ENCODE assay signal across 8 cellular contexts in genomic region chr20:47677314-47678129, GRCh38.
DNase-seq lines count a peak whose midpoint lies in the region; ATAC-seq and TF ChIP-seq lines count a peak whose summit lies in the region.

No MANE protein-coding gene starts in this region.

- H3K27me3 Mint-ChIP-seq in MCF 10A (ENCODE audit: insufficient read depth, unreplicated experiment): no peaks in the 10 kb centered on the region

- no peak overlapping the region for H3K27ac Mint-ChIP-seq in MCF 10A (ENCODE audit: low read depth, unreplicated experiment)

- CTCF ChIA-PET in MCF 10A (lab: Yijun Ruan, JAX): interaction anchor here (0.5 to 6.2 kb wide), 36 partner anchors 9 to 1528 kb away, joined by 3 to 97 read pairs (median 4); no protein-coding TSS in a partner anchor

- BruUV-seq in MCF 10A (replicated peaks; lab: Mats Ljungman, UMichigan): no TSS peak

- H3K9me3 Mint-ChIP-seq in MCF 10A (ENCODE audit: unreplicated experiment): no peaks in the 10 kb centered on the region

- peak; percentile 19 for DNase-seq in NCI-H1436 (lab: John Stamatoyannopoulos, UW)
- DNase-seq in NCI-H1436 treated with DMSO at 0.1 percent for 48 hours (lab: John Stamatoyannopoulos, UW): no peak
- peak; percentile 62 for DNase-seq in NCI-H146 (lab: John Stamatoyannopoulos, UW)
- DNase-seq in MCF 10A (ENCODE audit: unreplicated experiment): peak; percentile 60
- peak; percentile 19 for DNase-seq in medulla oblongata (ENCODE audit: extremely low spot score)
- DNase-seq in stimulated activated CD8-positive, alpha-beta memory T cell treated with anti-CD3 and anti-CD28 coated beads, Interleukin-4, amount 100 ng/mL, for 48 hours: peak; percentile 82

- no peak for ATAC-seq in HG03342 (IDR thresholded peaks at IDR 0.05; ENCODE audit: unreplicated experiment)

- peaks cover 31% of the 10 kb centered on the region for H3K36me3 Mint-ChIP-seq in MCF 10A (ENCODE audit: insufficient read depth, unreplicated experiment)

- H3K4me1 Mint-ChIP-seq in MCF 10A (ENCODE audit: insufficient read depth, unreplicated experiment): no peaks in the 10 kb centered on the region

- POLR2A ChIA-PET in MCF 10A (lab: Yijun Ruan, JAX): interaction anchor here (0.6 to 1.3 kb wide), 3 partner anchors 85 to 943 kb away, joined by 3 to 4 read pairs (median 4); no protein-coding TSS in a partner anchor

- TF ChIP-seq CTCF in VCaP (conservative IDR thresholded peaks at IDR 0.05) (peak; percentile 98), MCF 10A (IDR thresholded peaks at IDR 0.05; ENCODE audit: unreplicated experiment) (peak; percentile 95)

- intact Hi-C loops in MCF 10A (cut with micrococcal nuclease): loop anchor here (1.0 to 5.0 kb wide), 3 partner anchors 105 to 944 kb away; no protein-coding TSS in a partner anchor

- no peak overlapping the region for H3K27ac ChIP-seq in VCaP

- no peak overlapping the region for H3K4me3 Mint-ChIP-seq in MCF 10A (ENCODE audit: unreplicated experiment)
